25 cellular contexts compared by ENCODE assay signal in genomic region chr2:184049566-184049965, GRCh38.
"Had no signal": no experiment of that assay in that cellular context is flagged by ENCODE, and none has a peak within 500 bp of the region (broad histone marks: within the 10 kb centered on the region; RNA-seq: fewer than 3 reads in every experiment).

No MANE protein-coding gene starts in this region.

- H3K9me3 ChIP-seq: ascending aorta, body of pancreas had no signal

- H3K27me3 ChIP-seq: ascending aorta, body of pancreas had no signal

- DNase-seq: activated CD4-positive, alpha-beta memory T cell treated with anti-CD3 and anti-CD28 coated beads for 36 hours; activated CD4-positive, alpha-beta T cell treated with anti-CD3 and anti-CD28 coated beads, Interleukin-2, amount 10 ng/mL, durations not matched to agents 7 days and 5 days; activated CD4-positive, CD25-positive, alpha-beta regulatory T cell; activated CD8-positive, alpha-beta memory T cell treated with anti-CD3 and anti-CD28 coated beads for 24 hours; activated effector memory CD4-positive, alpha-beta T cell treated with anti-CD3 and anti-CD28 coated beads, Interleukin-2, amount 50 U/mL, for 16 hours; activated naive CD4-positive, alpha-beta T cell treated with Interleukin-2 at 50 U/mL for 16 hours; activated naive CD8-positive, alpha-beta T cell treated with anti-CD3 and anti-CD28 coated beads, Interleukin-2, amount 50 U/mL, for 24 hours; activated T-cell treated with anti-CD3 and anti-CD28 coated beads, Interleukin-2, amount 50 U/mL, for 4 hours; amniotic stem cell; body of pancreas; central memory CD4-positive, alpha-beta T cell; MM.1S; NCI-H1105; NCI-H1436; NCI-H1694 treated with DMSO at 0.1 percent for 48 hours; NCI-H2081; NCI-H524; SIG-M5; T-cell; T-helper 2 cell; T1000 had no signal

- ATAC-seq: activated naive CD4-positive, alpha-beta T cell treated with anti-CD3 and anti-CD28 coated beads, Interleukin-2, amount 50 U/mL, for 72 hours; activated naive CD8-positive, alpha-beta T cell treated with anti-CD3 and anti-CD28 coated beads, Interleukin-2, amount 50 U/mL, for 24 hours; activated T-cell treated with anti-CD3 and anti-CD28 coated beads, Interleukin-2, amount 50 U/mL, for 4 hours; body of pancreas; T-cell had no signal

- H3K4me3 ChIP-seq: ascending aorta, body of pancreas, coronary artery, SK-N-MC had no signal

- H3K4me1 ChIP-seq: ascending aorta had no signal

- H3K36me3 ChIP-seq: ascending aorta had no signal
